In the genomic region with DNA sequence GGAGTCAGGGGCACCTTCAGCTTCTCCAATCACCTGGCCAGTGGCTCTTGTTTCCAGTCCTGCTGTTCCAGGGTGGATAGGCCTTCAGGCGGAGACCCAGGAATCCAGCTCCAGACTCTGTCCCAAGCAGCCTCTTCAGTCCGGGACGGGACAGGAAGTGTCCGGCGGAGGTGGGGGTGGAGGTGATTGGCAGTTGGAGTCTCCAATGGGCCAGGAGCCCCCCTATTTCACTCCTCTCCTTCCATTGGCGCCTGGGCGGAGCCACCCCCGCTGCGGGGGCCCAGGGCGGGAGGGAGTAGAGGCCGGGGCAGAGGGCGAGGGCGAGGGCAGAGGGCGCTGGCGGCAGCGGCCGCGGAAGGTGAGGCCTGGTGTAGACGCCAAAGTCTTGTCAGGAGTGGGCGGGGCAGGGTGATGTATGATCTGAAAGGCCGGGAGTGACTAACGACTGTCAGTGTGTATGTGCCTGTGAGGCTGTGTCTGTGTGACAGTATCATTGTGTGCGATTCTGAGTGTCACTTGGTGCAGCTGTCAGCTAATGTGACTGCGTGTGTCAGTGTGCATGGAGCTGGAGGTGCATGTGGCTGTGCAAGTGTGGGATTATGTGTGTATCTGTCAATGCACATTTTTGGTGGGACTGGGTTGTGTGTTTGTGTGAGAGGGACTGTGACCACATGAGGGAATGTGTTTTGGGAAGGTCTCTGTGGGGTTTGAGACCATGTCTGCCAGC, we compare ENCODE assay signal across 8 cellular contexts. TPM values are rescaled to one million over a fixed set of nuclear protein-coding genes. Genes with fewer than 3 reads are reported as not detected.
A peak's percentile ranks its signal among the peaks of the same experiment; 100 is the strongest.
DNase-seq lines count a peak whose midpoint lies in the region; ATAC-seq, FAIRE-seq and TF ChIP-seq lines count a peak whose summit lies in the region.

A gene (plus strand): TSS at position 310 of the 727 bp plus-strand sequence. CDS start 3,033 bp downstream, outside the sequence.

- peaks cover 45% of the 10 kb centered on the region for H3K4me1 Mint-ChIP-seq in activated T-helper 17 cell treated with anti-CD3 and anti-CD28 coated beads, Interleukin-2, amount 50 U/mL, for 72 hours

- TF ChIP-seq POLR2A in suprapubic skin (IDR thresholded peaks at IDR 0.05), result no peak

- H3K4me3 ChIP-seq in GM06990 (replicated peaks; ENCODE audit: low read depth, low read length) (peak within 1 kb of the TSS; percentile 29; the same call in 1 of the 2 replicates), suprapubic skin (peak within 1 kb of the TSS; percentile 36)

- DNase-seq in GM06990 (ENCODE audit: extremely low read depth, insufficient read length) (no peak), NCI-H510A (lab: John Stamatoyannopoulos, UW) (peak; percentile 58), fibroblast of the conjunctiva (ENCODE audit: low read depth) (peak; percentile 80), myocyte (ENCODE audit: low read depth) (peak; percentile 90), suprapubic skin (ENCODE audit: low spot score in 2 of 2) (peak; percentile 90 to 94), D721Med (ENCODE audit: insufficient read length, low spot score) (no peak), GM13976 (ENCODE audit: low spot score) (no peak)

- peak within 1 kb of the TSS; percentile 69 for H3K4me3 Mint-ChIP-seq in activated T-helper 17 cell treated with anti-CD3 and anti-CD28 coated beads, Interleukin-2, amount 50 U/mL, for 72 hours

- TF ChIP-seq CTCF in GM06990 (IDR thresholded peaks at IDR 0.05; ENCODE audit: insufficient read depth, low read length, poor library complexity, severe bottlenecking) (no peak), suprapubic skin (IDR thresholded peaks at IDR 0.05) (no peak), D721Med (IDR thresholded peaks at IDR 0.05; ENCODE audit: insufficient read depth, missing control alignments) (no peak), GM13976 (IDR thresholded peaks at IDR 0.05; ENCODE audit: borderline replicate concordance, control extremely low read depth, extremely low read depth, insufficient read depth, missing control alignments) (no peak)

- FAIRE-seq in D721Med (lab: Jason Lieb, UNC), result no peak

- H3K27me3 ChIP-seq in GM06990 (replicated peaks; ENCODE audit: control insufficient read depth, insufficient read depth, low read length) (no peaks in the 10 kb centered on the region), suprapubic skin (no peaks in the 10 kb centered on the region)

- ATAC-seq in activated T-helper 17 cell treated with anti-CD3 and anti-CD28 coated beads, Interleukin-2, amount 50 U/mL, for 72 hours (replicated peaks), result peak; percentile 92

- peaks cover 39% of the 10 kb centered on the region for H3K36me3 Mint-ChIP-seq in activated T-helper 17 cell treated with anti-CD3 and anti-CD28 coated beads, Interleukin-2, amount 50 U/mL, for 72 hours (ENCODE audit: low read depth)

- H3K36me3 ChIP-seq in GM06990 (ENCODE audit: control insufficient read depth, insufficient read depth, low read length) (peaks cover 19% of the 10 kb centered on the region), suprapubic skin (peaks cover 18% of the 10 kb centered on the region)

- TF ChIP-seq EP300 in suprapubic skin (IDR thresholded peaks at IDR 0.05), result no peak

- no peaks in the 10 kb centered on the region for H3K9me3 Mint-ChIP-seq in activated T-helper 17 cell treated with anti-CD3 and anti-CD28 coated beads, Interleukin-2, amount 50 U/mL, for 72 hours

- peak within 1 kb of the TSS; percentile 79 for H3K27ac Mint-ChIP-seq in activated T-helper 17 cell treated with anti-CD3 and anti-CD28 coated beads, Interleukin-2, amount 50 U/mL, for 72 hours

- no peaks in the 10 kb centered on the region for H3K27me3 Mint-ChIP-seq in activated T-helper 17 cell treated with anti-CD3 and anti-CD28 coated beads, Interleukin-2, amount 50 U/mL, for 72 hours

- no peaks in the 10 kb centered on the region for H3K9me3 ChIP-seq in suprapubic skin

- H3K4me1 ChIP-seq in suprapubic skin, result peaks cover 83% of the 10 kb centered on the region

- in situ Hi-C loops in GM13976 (cut with MboI; ENCODE audit: low sequenced_read_pairs, unreplicated experiment), result no loop called here

- peak within 1 kb of the TSS; percentile 71 for H3K27ac ChIP-seq in suprapubic skin

- WGBS in suprapubic skin, result 15% methylated on average over 23 of the region's 24 CpGs

RNA-seq across cellular contexts. Expression of the gene that starts here (rescaled TPM):
- 10 to 100 TPM; 30.4 to 48.9 TPM for total RNA-seq in activated T-helper 17 cell treated with anti-CD3 and anti-CD28 coated beads, Interleukin-2, amount 50 U/mL, for 72 hours
- total RNA-seq in myocyte (11.8 and 16.0 TPM in 2 replicates), suprapubic skin (100 to 1,000 TPM in 1 of 4 donors, 10 to 100 TPM in 3; 23.4 to 114 (median 39.3) TPM)
- 15.5 TPM for polyA plus RNA-seq in myocyte (2012)

Comparison
In these comparisons a context has a peak if more than half of its experiments do, and no peak if none do; other contexts are left out.
1. DNase-seq: peak in NCI-H510A (single experiment), fibroblast of the conjunctiva (single experiment), myocyte (single experiment) and suprapubic skin (2 of 2); none in GM06990 (single experiment), D721Med (single experiment) and GM13976 (single experiment).